ENCODE assay signal across 8 cellular contexts in the genomic region with DNA sequence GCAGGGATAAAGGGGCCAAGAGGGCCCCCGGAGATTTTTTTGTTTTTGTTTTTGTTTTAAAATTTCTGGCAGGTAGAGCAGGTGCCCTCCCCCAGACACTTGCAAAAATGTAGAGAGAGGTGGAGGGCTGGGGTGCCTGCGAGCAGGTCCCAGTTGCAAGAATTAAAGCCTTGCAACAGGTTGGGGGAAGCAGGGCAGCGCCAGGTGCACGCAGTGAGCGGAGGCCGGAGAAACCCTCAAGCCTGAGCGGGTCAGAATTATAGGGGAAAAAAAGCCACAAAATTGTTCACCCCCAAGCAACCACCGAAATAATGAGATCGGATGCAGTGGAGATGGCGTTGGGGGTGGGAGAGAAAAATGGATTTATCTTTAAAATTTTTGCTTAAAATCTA. TPM values are rescaled to one million over a fixed set of nuclear protein-coding genes. Genes with fewer than 3 reads are reported as not detected.
A peak's percentile ranks its signal among the peaks of the same experiment; 100 is the strongest.
DNase-seq lines count a peak whose midpoint lies in the region; TF ChIP-seq lines count a peak whose summit lies in the region.

No MANE protein-coding gene starts in this region.

- TF ChIP-seq EP300 in sigmoid colon (IDR thresholded peaks at IDR 0.05) = no peak

- H3K9ac ChIP-seq in GM23248 = peak overlapping the region; percentile 74

- no peak for TF ChIP-seq POLR2A in sigmoid colon (IDR thresholded peaks at IDR 0.05)

- in situ Hi-C loops in GM23248 (cut with MboI) = loop anchor here (5.0 to 10.0 kb wide), 2 partner anchors 820 to 1017 kb away; no protein-coding TSS in a partner anchor

- H3K4me3 ChIP-seq in GM23248 = peak overlapping the region; percentile 81
- H3K4me3 ChIP-seq in WERI-Rb-1 (ENCODE audit: low read depth, low read length) = peak overlapping the region; percentile 92
- H3K4me3 ChIP-seq in hepatocyte = peak overlapping the region; percentile 61
- H3K4me3 ChIP-seq in sigmoid colon = peak overlapping the region; percentile 59 to 85 (median 78)

- intact Hi-C loops in sigmoid colon (cut with DNase I) = loop anchor here (1.0 to 10.0 kb wide), 9 partner anchors 132 to 1062 kb away; no protein-coding TSS in a partner anchor

- H3K36me3 ChIP-seq in GM23248 (ENCODE audit: low read depth) (no peaks in the 10 kb centered on the region), WERI-Rb-1 (no peaks in the 10 kb centered on the region), hepatocyte (replicated peaks; ENCODE audit: insufficient read depth, low read depth) (no peaks in the 10 kb centered on the region), sigmoid colon (peaks cover 0 to 6% (median 3%) of the 10 kb centered on the region in 4 donors)

- H3K4me2 ChIP-seq in GM23248 (ENCODE audit: unreplicated experiment) (peak overlapping the region; percentile 87), hepatocyte (peak overlapping the region; percentile 94)

- no peak for DNase-seq in GM23248
- DNase-seq in WERI-Rb-1 = no peak
- no peak for DNase-seq in hepatocyte (ENCODE audit: low spot score)
- peak; percentile 68 for DNase-seq in sigmoid colon
- DNase-seq in midbrain (lab: John Stamatoyannopoulos, UW) = no peak
- no peak for DNase-seq in GOT3 (lab: John Stamatoyannopoulos, UW)
- DNase-seq in superior temporal gyrus (ENCODE audit: extremely low spot score) = no peak
- no peak for DNase-seq in stimulated activated CD4-positive, alpha-beta T cell treated with anti-CD3 and anti-CD28 coated beads, Interleukin-2, amount 100 ng/mL, for 48 hours

- 0 out of 2 replicates have a peak overlapping the region, but pooled peaks have one; percentile 54 for H2AFZ ChIP-seq in GM23248
- H2AFZ ChIP-seq in hepatocyte = no peak overlapping the region

- H3K79me2 ChIP-seq in GM23248 (ENCODE audit: insufficient read depth) (no peaks in the 10 kb centered on the region), hepatocyte (peaks cover 35% of the 10 kb centered on the region)

- H3K4me1 ChIP-seq in GM23248 (ENCODE audit: insufficient read depth) = peaks cover 16% of the 10 kb centered on the region
- peaks cover 54% of the 10 kb centered on the region for H3K4me1 ChIP-seq in hepatocyte (ENCODE audit: insufficient read depth)
- H3K4me1 ChIP-seq in sigmoid colon = peaks cover 0 to 77% (median 52%) of the 10 kb centered on the region in 4 donors

- H4K20me1 ChIP-seq in GM23248 (ENCODE audit: insufficient read depth) (no peaks in the 10 kb centered on the region), hepatocyte (ENCODE audit: insufficient read depth, poor library complexity, severe bottlenecking) (peaks cover 12% of the 10 kb centered on the region)

- no peak overlapping the region for H3K27ac ChIP-seq in GM23248
- no peak overlapping the region for H3K27ac ChIP-seq in WERI-Rb-1
- H3K27ac ChIP-seq in hepatocyte = peak overlapping the region; percentile 88
- peak overlapping the region; percentile 85 to 93 (median 92) for H3K27ac ChIP-seq in sigmoid colon

- H3K9me3 ChIP-seq in GM23248 (ENCODE audit: low read depth) (no peaks in the 10 kb centered on the region), WERI-Rb-1 (ENCODE audit: severe bottlenecking) (no peaks in the 10 kb centered on the region), hepatocyte (ENCODE audit: low read depth) (no peaks in the 10 kb centered on the region), sigmoid colon (no peaks in the 10 kb centered on the region)

- no peaks in the 10 kb centered on the region for H3K27me3 ChIP-seq in GM23248 (replicated peaks; ENCODE audit: insufficient read depth)
- H3K27me3 ChIP-seq in WERI-Rb-1 (ENCODE audit: insufficient read depth, low read depth, severe bottlenecking) = no peaks in the 10 kb centered on the region
- H3K27me3 ChIP-seq in hepatocyte = no peaks in the 10 kb centered on the region
- H3K27me3 ChIP-seq in sigmoid colon = no peaks in the 10 kb centered on the region

- TF ChIP-seq CTCF in WERI-Rb-1 (IDR thresholded peaks at IDR 0.05; ENCODE audit: low read depth, low read length) (no peak), hepatocyte (IDR thresholded peaks at IDR 0.05; ENCODE audit: poor library complexity) (no peak), sigmoid colon (IDR thresholded peaks at IDR 0.05) (no peak)

- no peaks in the 10 kb centered on the region for H3K9me2 ChIP-seq in GM23248 (ENCODE audit: insufficient read depth)
- no peaks in the 10 kb centered on the region for H3K9me2 ChIP-seq in hepatocyte (replicated peaks; ENCODE audit: insufficient read depth)

- 2% methylated on average over 10 of the region's 10 CpGs for WGBS in GM23248 (ENCODE audit: low coverage in 1 of 2, low lambda C conversion rate in 2 of 2, missing lambda C conversion rate in 2 of 2), 2 experiments
- 7% methylated on average over 10 of the region's 10 CpGs for WGBS in hepatocyte (ENCODE audit: low lambda C conversion rate, missing lambda C conversion rate)
- 10 to 11% methylated on average over 10 of the region's 10 CpGs for WGBS in sigmoid colon, 2 donors

- H3F3A ChIP-seq in GM23248 (ENCODE audit: insufficient read depth) = peaks cover 13% of the 10 kb centered on the region

RNA-seq across cellular contexts. Expression of a gene that starts 0.5 kb away (rescaled TPM):
- 117 TPM in 2 replicates for total RNA-seq in GM23248 (2014; rRNA removed; shearing (Covaris generic))
- polyA plus RNA-seq in GM23248 (2016; fragmentation: Nextera tagmentation; extraction: Ambion mirVana) = 37.9 and 39.8 TPM in 2 replicates
- total RNA-seq in hepatocyte = 190 and 232 TPM in 2 replicates
- 113 TPM in 2 replicates for polyA plus RNA-seq in hepatocyte
- total RNA-seq in sigmoid colon = 100 to 1,000 TPM; 254 to 773 (median 488) TPM
- 100 to 1,000 TPM in 1 of 3 donors, 10 to 100 TPM in 2; 13.6 to 131 (median 36.0) TPM for polyA plus RNA-seq in sigmoid colon

Comparison
In these comparisons a context has a peak if more than half of its experiments do, and no peak if none do; other contexts are left out.
1. H3K27ac ChIP-seq: peak in hepatocyte (single experiment) and sigmoid colon (4 of 4); none in GM23248 (single experiment) and WERI-Rb-1 (single experiment).
2. Peak in every context shown above with its lines, with median percentiles within 50 percentile points of each other: H3K4me3 ChIP-seq.